8 cellular contexts compared by ENCODE assay signal in the genomic region with DNA sequence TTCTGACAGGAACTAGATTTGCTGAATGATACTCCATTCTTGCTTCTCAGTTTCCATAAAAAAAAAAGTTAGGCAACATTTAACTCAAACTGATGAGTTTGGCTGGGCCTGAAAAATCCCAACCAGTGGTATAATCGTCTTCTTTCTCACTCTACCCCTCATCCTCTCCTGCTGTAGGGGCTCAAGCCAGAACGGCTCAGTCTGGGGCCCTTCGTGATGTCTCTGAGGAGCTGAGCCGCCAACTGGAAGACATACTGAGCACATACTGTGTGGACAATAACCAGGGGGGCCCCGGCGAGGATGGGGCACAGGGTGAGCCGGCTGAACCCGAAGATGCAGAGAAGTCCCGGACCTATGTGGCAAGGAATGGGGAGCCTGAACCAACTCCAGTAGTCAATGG. TPM values are rescaled to one million over a fixed set of nuclear protein-coding genes. Genes with fewer than 3 reads are reported as not detected.
A peak's percentile ranks its signal among the peaks of the same experiment; 100 is the strongest.
DNase-seq lines count a peak whose midpoint lies in the region; ATAC-seq and TF ChIP-seq lines count a peak whose summit lies in the region.

No MANE protein-coding gene starts in this region.

- peak overlapping the region; percentile 99 for H3K27ac ChIP-seq in GM23248

- H3K36me3 ChIP-seq in GM23248 (ENCODE audit: low read depth) = peaks cover 25% of the 10 kb centered on the region
- peaks cover 28% of the 10 kb centered on the region for H3K36me3 ChIP-seq in skeletal muscle satellite cell (ENCODE audit: insufficient read depth, low read length)

- peaks cover 5% of the 10 kb centered on the region; the same call in 1 of the 2 replicates for H4K20me1 ChIP-seq in GM23248 (ENCODE audit: insufficient read depth)

- H3F3A ChIP-seq in GM23248 (ENCODE audit: insufficient read depth) = peaks cover 47% of the 10 kb centered on the region

- TF ChIP-seq CTCF in fibroblast of mammary gland (conservative IDR thresholded peaks at IDR 0.05; ENCODE audit: control insufficient read depth, insufficient read depth, low read depth, low read length) = no peak

- CTCF ChIA-PET in T-cell (lab: Charles Lee) = no interaction called here

- ATAC-seq in T-cell (replicated peaks in 1 of 4) (no peak), GM19463 (IDR thresholded peaks at IDR 0.05; ENCODE audit: unreplicated experiment) (no peak)

- peak overlapping the region; percentile 92 for H3K4me3 ChIP-seq in GM23248
- peak overlapping the region; percentile 64 for H3K4me3 ChIP-seq in fibroblast of mammary gland (ENCODE audit: control insufficient read depth, low read depth, low read length)
- peak overlapping the region; percentile 76 for H3K4me3 ChIP-seq in skeletal muscle satellite cell (ENCODE audit: low read length)

- POLR2A ChIA-PET in T-cell (lab: Charles Lee) = no interaction called here

- DNase-seq in GM23248 (no peak), T-cell (no peak), fibroblast of mammary gland (ENCODE audit: low read depth) (no peak), NCI-H82 treated with DMSO at 0.1 percent for 48 hours (lab: John Stamatoyannopoulos, UW; ENCODE audit: unreplicated experiment) (no peak)
- no peak for DNase-seq in stimulated activated CD4-positive, alpha-beta T cell treated with anti-CD3 and anti-CD28 coated beads, Interleukin-15, amount 100 ng/mL, for 24 hours
- DNase-seq in stimulated activated naive CD4-positive, alpha-beta T cell (lab: John Stamatoyannopoulos, UW) = no peak

- H3K27me3 Mint-ChIP-seq in T-cell = no peaks in the 10 kb centered on the region

- no peaks in the 10 kb centered on the region for H3K9me2 ChIP-seq in GM23248 (ENCODE audit: insufficient read depth)

- in situ Hi-C loops in GM23248 (cut with MboI) = no loop called here

- peaks cover 60% of the 10 kb centered on the region for H3K79me2 ChIP-seq in GM23248 (ENCODE audit: insufficient read depth)

- H3K27me3 ChIP-seq in GM23248 (replicated peaks; ENCODE audit: insufficient read depth) = no peaks in the 10 kb centered on the region
- no peaks in the 10 kb centered on the region for H3K27me3 ChIP-seq in skeletal muscle satellite cell (ENCODE audit: control insufficient read depth, insufficient read depth, low read length)

- H3K9me3 Mint-ChIP-seq in T-cell = no peaks in the 10 kb centered on the region

- peak overlapping the region; percentile 87 to 93 (median 90) for H3K4me3 Mint-ChIP-seq in T-cell

- H3K4me2 ChIP-seq in GM23248 (ENCODE audit: unreplicated experiment) (peak overlapping the region; percentile 99), skeletal muscle satellite cell (ENCODE audit: low read length) (peak overlapping the region; percentile 88)

- peak overlapping the region; percentile 58 to 63 for H3K27ac Mint-ChIP-seq in T-cell

- H3K9me3 ChIP-seq in GM23248 (ENCODE audit: low read depth) = no peaks in the 10 kb centered on the region
- H3K9me3 ChIP-seq in skeletal muscle satellite cell (replicated peaks; ENCODE audit: low read length) = no peaks in the 10 kb centered on the region

- H3K4me1 Mint-ChIP-seq in T-cell = peaks cover 47 to 48% (median 48%) of the 10 kb centered on the region in 3 donors

- H3K4me1 ChIP-seq in GM23248 (ENCODE audit: insufficient read depth) = peaks cover 35% of the 10 kb centered on the region
- H3K4me1 ChIP-seq in skeletal muscle satellite cell (ENCODE audit: control insufficient read depth, insufficient read depth, low read length) = peaks cover 28% of the 10 kb centered on the region

- peaks cover 30% of the 10 kb centered on the region for H3K36me3 Mint-ChIP-seq in T-cell

- no peak overlapping the region for H2AFZ ChIP-seq in GM23248

- peak overlapping the region; percentile 99 for H3K9ac ChIP-seq in GM23248
- peak overlapping the region; percentile 96 for H3K9ac ChIP-seq in skeletal muscle satellite cell (ENCODE audit: low read depth, low read length)

- 15% methylated on average over 9 of the region's 9 CpGs for WGBS in GM23248 (ENCODE audit: low coverage in 1 of 2, low lambda C conversion rate in 2 of 2, missing lambda C conversion rate in 2 of 2), 2 experiments

RNA-seq across cellular contexts. Expression of gene TXLNA, which starts 1.6 kb away (rescaled TPM):
- 92.1 and 99.9 TPM in 2 replicates for total RNA-seq in GM23248 (2014; rRNA removed; shearing (Covaris generic))
- polyA plus RNA-seq in GM23248 (2016; fragmentation: Nextera tagmentation; extraction: Ambion mirVana) = 77.5 and 77.6 TPM in 2 replicates
- total RNA-seq in T-cell = 10 to 100 TPM; 25.3 to 47.7 (median 43.8) TPM
- 69.0 and 79.9 TPM in 2 replicates for total RNA-seq in skeletal muscle satellite cell (2012; rRNA removed)

RNA-seq across cellular contexts. Expression of gene CCDC28B, which starts 19.3 kb away (rescaled TPM):
- total RNA-seq in GM23248 (2014; rRNA removed; shearing (Covaris generic)) = 10.4 and 17.7 TPM in 2 replicates
- polyA plus RNA-seq in GM23248 (2016; fragmentation: Nextera tagmentation; extraction: Ambion mirVana) = 19.7 TPM in 2 replicates
- 1 to 10 TPM; 6.5 to 9.0 (median 6.8) TPM for total RNA-seq in T-cell
- 4.4 and 7.6 TPM in 2 replicates for total RNA-seq in skeletal muscle satellite cell (2012; rRNA removed)

RNA-seq across cellular contexts. Expression of gene IQCC, which starts 24.4 kb away (rescaled TPM):
- 0.97 and 1.4 TPM in 2 replicates for total RNA-seq in GM23248 (2014; rRNA removed; shearing (Covaris generic))
- 1.7 and 2.2 TPM in 2 replicates for polyA plus RNA-seq in GM23248 (2016; fragmentation: Nextera tagmentation; extraction: Ambion mirVana)
- total RNA-seq in T-cell = 1 to 10 TPM; 1.3 to 3.6 (median 2.3) TPM
- total RNA-seq in skeletal muscle satellite cell (2012; rRNA removed) = 0.76 and 2.2 TPM in 2 replicates

RNA-seq across cellular contexts. Expression of gene DCDC2B, which starts 27.8 kb away (rescaled TPM):
- total RNA-seq in GM23248 (2014; rRNA removed; shearing (Covaris generic)) = not detected in 2 replicates
- polyA plus RNA-seq in GM23248 (2016; fragmentation: Nextera tagmentation; extraction: Ambion mirVana) = 0.21 and 0.25 TPM in 2 replicates
- under 1 TPM in 1 of 5 donors, not detected in 4; 0.18 TPM for total RNA-seq in T-cell
- total RNA-seq in skeletal muscle satellite cell (2012; rRNA removed) = not detected in 2 replicates

RNA-seq across cellular contexts. Expression of gene TMEM234, which starts 41.1 kb away (rescaled TPM):
- 12.5 and 23.5 TPM in 2 replicates for total RNA-seq in GM23248 (2014; rRNA removed; shearing (Covaris generic))
- polyA plus RNA-seq in GM23248 (2016; fragmentation: Nextera tagmentation; extraction: Ambion mirVana) = 25.6 and 26.1 TPM in 2 replicates
- total RNA-seq in T-cell = 10 to 100 TPM; 14.0 to 29.6 (median 26.0) TPM
- total RNA-seq in skeletal muscle satellite cell (2012; rRNA removed) = 12.7 and 18.1 TPM in 2 replicates
